Comparison of ENCODE assay signal across 35 cellular contexts in genomic region chr9:121427899-121428298, GRCh38.
"Had no signal": no experiment of that assay in that cellular context is flagged by ENCODE, and none has a peak within 500 bp of the region (broad histone marks: within the 10 kb centered on the region; RNA-seq: fewer than 3 reads in every experiment).

No MANE protein-coding gene starts in this region.

- H3K36me3 ChIP-seq: MG63 had no signal

- H3K9me3 ChIP-seq: MG63 had no signal

- H3K27me3 ChIP-seq: MG63 had no signal

- DNase-seq: Karpas-422, Kasumi-1, MG63, MM.1S, MV-4-11, NCI-H1048, NCI-H1092, NCI-H1092 treated with DMSO at 0.1 percent for 48 hours, NCI-H1105, NCI-H1105 treated with DMSO at 0.1 percent for 48 hours, NCI-H1417, NCI-H1417 treated with DMSO at 0.1 percent for 48 hours, NCI-H1436, NCI-H1436 treated with DMSO at 0.1 percent for 48 hours, NCI-H146, NCI-H1694, NCI-H1694 treated with DMSO at 0.1 percent for 48 hours, NCI-H187, NCI-H187 treated with DMSO at 0.1 percent for 48 hours, NCI-H1930, NCI-H2029, NCI-H2029 treated with DMSO at 0.1 percent for 48 hours, NCI-H2081 treated with DMSO at 0.1 percent for 48 hours, NCI-H2107, NCI-H2171, NCI-H2171 treated with DMSO at 0.1 percent for 48 hours, NCI-H2227 treated with DMSO at 0.1 percent for 48 hours, NCI-H226, NCI-H345, NCI-H446, NCI-H446 treated with DMSO at 0.1 percent for 48 hours, NCI-H510A, NCI-H510A treated with DMSO at 0.1 percent for 48 hours, NCI-H524 treated with DMSO at 0.1 percent for 48 hours, NCI-H526 had no signal

- H3K4me3 ChIP-seq: MG63 had no signal
